In genomic region chr6:73644941-73645591, GRCh38 we compare ENCODE assay signal across 8 cellular contexts. TPM values are rescaled to one million over a fixed set of nuclear protein-coding genes. Genes with fewer than 3 reads are reported as not detected.
DNase-seq lines count a peak whose midpoint lies in the region; ATAC-seq and TF ChIP-seq lines count a peak whose summit lies in the region.

No MANE protein-coding gene starts in this region.

- no peaks in the 10 kb centered on the region for H3K27me3 Mint-ChIP-seq in Calu3 (ENCODE audit: unreplicated experiment)

- H3K36me3 Mint-ChIP-seq in Calu3 (ENCODE audit: insufficient read depth, unreplicated experiment) = peaks cover 36% of the 10 kb centered on the region

- ATAC-seq in GM19397 (IDR thresholded peaks at IDR 0.05; ENCODE audit: unreplicated experiment) (no peak), HG02798 (IDR thresholded peaks at IDR 0.05; ENCODE audit: poor library complexity, unreplicated experiment) (no peak), HG03135 (IDR thresholded peaks at IDR 0.05; ENCODE audit: unreplicated experiment) (no peak)

- peak overlapping the region; percentile 14 for H2AFZ ChIP-seq in parathyroid adenoma

- peaks cover 32% of the 10 kb centered on the region for H3K4me1 Mint-ChIP-seq in Calu3 (ENCODE audit: low read depth, unreplicated experiment)

- no peak overlapping the region for H3K27ac ChIP-seq in effector memory CD4-positive, alpha-beta T cell (ENCODE audit: insufficient read depth, low read length, poor library complexity, severe bottlenecking)
- peak overlapping the region; percentile 51 for H3K27ac ChIP-seq in parathyroid adenoma

- H3K36me3 ChIP-seq in effector memory CD4-positive, alpha-beta T cell (ENCODE audit: control insufficient read depth, insufficient read depth, low read length) = peaks cover 13% of the 10 kb centered on the region
- H3K36me3 ChIP-seq in parathyroid adenoma (ENCODE audit: control insufficient read depth, insufficient read depth, low read length) = peaks cover 3% of the 10 kb centered on the region

- peak overlapping the region; percentile 78 for H3K4me3 Mint-ChIP-seq in Calu3 (ENCODE audit: low read depth, unreplicated experiment)

- H3K27ac Mint-ChIP-seq in Calu3 (ENCODE audit: unreplicated experiment) = peak overlapping the region; percentile 43

- intact Hi-C loops in Calu3 (cut with micrococcal nuclease; ENCODE audit: unreplicated experiment) = no loop called here

- H3K9me3 Mint-ChIP-seq in Calu3 (ENCODE audit: low read depth, unreplicated experiment) = no peaks in the 10 kb centered on the region

- no peaks in the 10 kb centered on the region for H3K9me3 ChIP-seq in effector memory CD4-positive, alpha-beta T cell (ENCODE audit: control insufficient read depth, low read length)
- no peaks in the 10 kb centered on the region for H3K9me3 ChIP-seq in parathyroid adenoma (ENCODE audit: control insufficient read depth, low read length)

- H3K4me2 ChIP-seq in parathyroid adenoma (ENCODE audit: low read length) = peak overlapping the region; percentile 6

- H3K4me1 ChIP-seq in effector memory CD4-positive, alpha-beta T cell (ENCODE audit: control insufficient read depth, insufficient read depth, low read length, poor library complexity, severe bottlenecking) = no peaks in the 10 kb centered on the region
- H3K4me1 ChIP-seq in parathyroid adenoma = peaks cover 23% of the 10 kb centered on the region

- H3K4me3 ChIP-seq in effector memory CD4-positive, alpha-beta T cell (ENCODE audit: insufficient read depth, low read depth, low read length, poor library complexity, severe bottlenecking) = peak overlapping the region; percentile 1
- peak overlapping the region; percentile 1 for H3K4me3 ChIP-seq in parathyroid adenoma (ENCODE audit: low read depth, low read length)

- TF ChIP-seq CTCF in Calu3 (IDR thresholded peaks at IDR 0.05; ENCODE audit: unreplicated experiment) = no peak
- TF ChIP-seq CTCF in parathyroid adenoma (IDR thresholded peaks at IDR 0.05) = no peak

- H3K79me2 ChIP-seq in parathyroid adenoma = no peaks in the 10 kb centered on the region

- DNase-seq in Calu3 (no peak), NCI-H2227 (lab: John Stamatoyannopoulos, UW; ENCODE audit: unreplicated experiment) (peak; percentile 6)
- DNase-seq in effector memory CD4-positive, alpha-beta T cell = no peak
- DNase-seq in central memory CD4-positive, alpha-beta T cell = no peak

- CTCF ChIA-PET in Calu3 (lab: Charles Lee) = interaction anchor here (0.6 to 0.7 kb wide), 3 partner anchors 10 to 1393 kb away, joined by 3 to 9 read pairs (median 7); no protein-coding TSS in a partner anchor

- no peaks in the 10 kb centered on the region for H3K27me3 ChIP-seq in effector memory CD4-positive, alpha-beta T cell (replicated peaks; ENCODE audit: control insufficient read depth, insufficient read depth, low read length, poor library complexity, severe bottlenecking)
- H3K27me3 ChIP-seq in parathyroid adenoma (ENCODE audit: control insufficient read depth, insufficient read depth, low read length) = no peaks in the 10 kb centered on the region

- no peak overlapping the region for H3K9ac ChIP-seq in parathyroid adenoma

- no TSS peak for BruUV-seq in Calu3 (replicated peaks; lab: Mats Ljungman, UMichigan)

RNA-seq across cellular contexts. Expression of gene SLC17A5, which starts 8.7 kb away (rescaled TPM):
- 20.7 and 21.3 TPM in 2 replicates for total RNA-seq in Calu3 (2022)

RNA-seq across cellular contexts. Expression of gene CD109, which starts 50.9 kb away (rescaled TPM):
- 1.9 and 3.6 TPM in 2 replicates for total RNA-seq in Calu3 (2022)
